ENCODE assay signal across 8 cellular contexts in the genomic region with DNA sequence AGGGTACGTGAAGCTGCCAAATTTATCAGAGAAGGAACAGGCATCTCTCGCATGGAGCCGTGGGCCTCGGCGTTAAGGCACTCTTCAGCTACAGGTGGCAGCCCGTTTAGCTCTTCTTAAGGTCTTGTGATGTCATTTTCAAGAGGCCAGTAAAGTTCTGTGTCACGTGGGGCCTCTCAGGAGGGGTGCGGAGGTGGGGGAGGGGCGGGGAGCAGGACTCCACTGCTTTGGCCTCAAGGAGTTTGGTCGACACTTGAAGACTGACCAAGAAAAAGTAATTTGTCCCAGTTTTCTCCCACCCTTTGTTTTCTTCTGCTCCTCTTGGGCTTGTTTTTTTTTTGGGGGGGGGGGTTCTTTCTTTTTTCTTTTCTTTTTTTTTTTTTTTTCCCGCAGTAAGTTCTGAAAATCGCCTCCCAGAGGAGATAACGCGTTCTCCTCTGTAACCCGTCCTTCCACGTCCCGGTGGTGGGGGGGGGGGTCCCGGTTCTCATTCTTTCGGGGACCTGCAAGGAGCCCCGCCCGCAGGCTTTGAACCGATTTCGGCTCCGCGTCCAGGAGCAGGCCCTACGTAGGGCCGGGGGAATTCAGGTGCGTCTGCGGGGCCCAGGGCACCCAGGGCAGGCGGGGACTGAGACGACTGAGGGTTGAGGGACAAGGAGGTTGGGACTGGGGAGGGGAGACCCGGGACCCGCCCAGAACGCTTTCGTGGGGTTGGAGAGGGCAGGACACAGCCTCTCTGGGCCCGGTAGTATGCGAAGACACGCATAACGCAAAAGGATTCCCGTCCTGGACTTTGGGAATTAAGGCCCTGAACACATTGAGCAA. TPM values are rescaled to one million over a fixed set of nuclear protein-coding genes. Genes with fewer than 3 reads are reported as not detected.
DNase-seq lines count a peak whose midpoint lies in the region; ATAC-seq, FAIRE-seq and TF ChIP-seq lines count a peak whose summit lies in the region.
"Had no signal": no experiment of that assay in that cellular context is flagged by ENCODE, and none has a peak within 500 bp of the region (broad histone marks: within the 10 kb centered on the region; RNA-seq: fewer than 3 reads in every experiment).

No MANE protein-coding gene starts in this region.

- no TSS peak for BruUV-seq in mammary epithelial cell (replicated peaks; lab: Mats Ljungman, UMichigan)

- H3K27ac ChIP-seq in mammary epithelial cell (ENCODE audit: insufficient read depth, low read depth, low read length) = peak overlapping the region; percentile 51

- no peaks in the 10 kb centered on the region for H4K20me1 ChIP-seq in mammary epithelial cell (ENCODE audit: insufficient read depth, low read length)

- no peaks in the 10 kb centered on the region for H3K9me3 ChIP-seq in mammary epithelial cell (replicated peaks; ENCODE audit: insufficient read depth, low read length)

- dilution Hi-C loops in mammary epithelial cell (cut with HindIII; ENCODE audit: low sequenced_read_pairs) = no loop called here

- H3K9ac ChIP-seq in mammary epithelial cell (ENCODE audit: insufficient read depth, low read length) = peak overlapping the region; percentile 21

- peak overlapping the region; percentile 69 for H3K4me2 ChIP-seq in mammary epithelial cell (ENCODE audit: insufficient read depth, low read depth, low read length)

- in situ Hi-C loops in mammary epithelial cell (cut with MboI; ENCODE audit: low sequenced_read_pairs in 2 of 2) = loop anchor here in 1 of 2 donors (25.0 kb wide), 1 partner anchor 198 kb away; no protein-coding TSS in a partner anchor

- peak; percentile 51 for ATAC-seq in HG03108 (IDR thresholded peaks at IDR 0.05; ENCODE audit: unreplicated experiment)

- H3K79me2 ChIP-seq in mammary epithelial cell (ENCODE audit: insufficient read depth, low read length) = no peaks in the 10 kb centered on the region

- 10% methylated on average over 13 of the region's 40 CpGs for WGBS in mammary epithelial cell (ENCODE audit: low coverage, missing lambda C conversion rate)

- CTCF ChIA-PET in mammary epithelial cell (lab: Charles Lee; ENCODE audit: low non-redundant PET) = no interaction called here

- H3K4me3 ChIP-seq in mammary epithelial cell (replicated peaks in 1 of 3; ENCODE audit: insufficient read depth in 1 of 3, low read depth in 2 of 3, low read length in 3 of 3) = peak overlapping the region; percentile 49 to 70 (median 55)

- no peak for TF ChIP-seq CTCF in mammary epithelial cell (conservative IDR thresholded peaks at IDR 0.05 in 1 of 2, IDR thresholded peaks at IDR 0.05 in 1 of 2; ENCODE audit: extremely low read depth in 1 of 2, insufficient read depth in 1 of 2, low read depth in 1 of 2, low read length in 2 of 2)

- no peaks in the 10 kb centered on the region for H3K27me3 ChIP-seq in mammary epithelial cell (ENCODE audit: insufficient read depth, low read length)

- peak; percentile 28 for DNase-seq in GM18507 (ENCODE audit: extremely low spot score, insufficient read length, low read depth)
- peak; percentile 21 for DNase-seq in SKM-1 (lab: John Stamatoyannopoulos, UW; ENCODE audit: unreplicated experiment)
- no peak for DNase-seq in mammary epithelial cell
- peak; percentile 72 for DNase-seq in kidney tubule cell (ENCODE audit: low spot score)
- peak; percentile 40 for DNase-seq in stimulated activated CD4-positive, alpha-beta T cell treated with anti-CD3 and anti-CD28 coated beads, Interleukin-4, amount 100 ng/mL, for 1 hour
- DNase-seq in central memory CD4-positive, alpha-beta T cell = no peak

- H2AFZ ChIP-seq in mammary epithelial cell (ENCODE audit: low read depth, low read length) = peak overlapping the region; percentile 96

- H3K36me3 ChIP-seq in mammary epithelial cell (ENCODE audit: insufficient read depth, low read length) = no peaks in the 10 kb centered on the region

- intact Hi-C loops in mammary epithelial cell (cut with micrococcal nuclease) = no loop called here

- no peaks in the 10 kb centered on the region for H3K4me1 ChIP-seq in mammary epithelial cell (ENCODE audit: insufficient read depth, low read length)

- FAIRE-seq in GM18507 (lab: Jason Lieb, UNC) = peak; percentile 47
- FAIRE-seq: colon had no signal

RNA-seq across cellular contexts. Expression of gene GPX6, which starts 26.0 kb away (rescaled TPM):
- total RNA-seq in mammary epithelial cell = not detected
- not detected for polyA plus RNA-seq in mammary epithelial cell
- polyA minus RNA-seq in mammary epithelial cell = not detected

RNA-seq across cellular contexts. Expression of gene GPX5, which starts 36.1 kb away (rescaled TPM):
- not detected for total RNA-seq in mammary epithelial cell
- not detected for polyA plus RNA-seq in mammary epithelial cell
- polyA minus RNA-seq in mammary epithelial cell = not detected

RNA-seq across cellular contexts. Expression of gene ZSCAN23, which starts 46.3 kb away (rescaled TPM):
- total RNA-seq in mammary epithelial cell = 1 to 10 TPM; 4.2 to 7.2 TPM
- 0.91 TPM for polyA plus RNA-seq in mammary epithelial cell
- 1.2 TPM for polyA minus RNA-seq in mammary epithelial cell

Comparison
In these comparisons a context has a peak if more than half of its experiments do, and no peak if none do; other contexts are left out.
1. DNase-seq: peak in GM18507 (single experiment), SKM-1 (single experiment), kidney tubule cell (single experiment) and stimulated activated CD4-positive, alpha-beta T cell treated with anti-CD3 and anti-CD28 coated beads, Interleukin-4, amount 100 ng/mL, for 1 hour (single experiment); none in mammary epithelial cell (single experiment) and central memory CD4-positive, alpha-beta T cell (single experiment).